ENCODE assay signal across 1 cellular context in genomic region chr5:64487283-64487682, GRCh38.
TF ChIP-seq lines count a peak whose summit lies in the region.

No MANE protein-coding gene starts in this region.

TF ChIP-seq in SK-N-SH, 30 proteins besides CTCF, POLR2A, EP300 and RAD21 (continued from another document):
- TF ChIP-seq USF1 (IDR thresholded peaks at IDR 0.05; ENCODE audit: borderline replicate concordance, low read depth) (no peak), TCF12 (IDR thresholded peaks at IDR 0.05) (no peak), JUND (IDR thresholded peaks at IDR 0.05) (no peak), SIN3A (IDR thresholded peaks at IDR 0.05; ENCODE audit: borderline replicate concordance, low read depth, low read length) (no peak), NFIC (IDR thresholded peaks at IDR 0.05; ENCODE audit: borderline replicate concordance) (no peak), SMC3 (IDR thresholded peaks at IDR 0.05; ENCODE audit: low read depth, low read length) (no peak), ELF1 (IDR thresholded peaks at IDR 0.05) (no peak), ZBTB33 (IDR thresholded peaks at IDR 0.05; ENCODE audit: borderline replicate concordance, low read depth) (no peak), FOSL2 (IDR thresholded peaks at IDR 0.05; ENCODE audit: borderline replicate concordance, low read depth) (no peak), GABPA (IDR thresholded peaks at IDR 0.05; ENCODE audit: low read depth) (no peak), PBX3 (IDR thresholded peaks at IDR 0.05) (no peak), FOXJ3 (CRISPR knock-in tag; IDR thresholded peaks at IDR 0.05) (no peak), GATA2 (CRISPR knock-in tag; IDR thresholded peaks at IDR 0.05) (no peak)
